In genomic region chr20:62970307-62971210, GRCh38 we compare ENCODE assay signal across 2 cellular contexts.
TF ChIP-seq lines count a peak whose summit lies in the region.

No MANE protein-coding gene starts in this region.

TF ChIP-seq in H1, 55 proteins besides CTCF, POLR2A, EP300 and RAD21:
- TF ChIP-seq RFX5 (IDR thresholded peaks at IDR 0.05; ENCODE audit: borderline replicate concordance, low read depth, low read length) (no peak), SIN3A (conservative IDR thresholded peaks at IDR 0.05 in 1 of 2, IDR thresholded peaks at IDR 0.05 in 1 of 2; ENCODE audit: low read depth in 1 of 2, low read length in 2 of 2) (no peak), TAF1 (IDR thresholded peaks at IDR 0.05; ENCODE audit: low read depth, low read length) (no peak), CREB1 (IDR thresholded peaks at IDR 0.05) (no peak), SIX5 (IDR thresholded peaks at IDR 0.05; ENCODE audit: low read depth, low read length) (no peak), CHD1 (IDR thresholded peaks at IDR 0.05; ENCODE audit: low read depth, low read length) (no peak), RBBP5 (IDR thresholded peaks at IDR 0.05; ENCODE audit: borderline replicate concordance, low read depth, low read length) (no peak), ASH2L (IDR thresholded peaks at IDR 0.05; ENCODE audit: low read length) (no peak), TCF12 (IDR thresholded peaks at IDR 0.05; ENCODE audit: low read depth, low read length) (no peak), SIRT6 (IDR thresholded peaks at IDR 0.05; ENCODE audit: low read length) (no peak), BRCA1 (IDR thresholded peaks at IDR 0.05; ENCODE audit: low read depth, low read length) (no peak), CBX5 (IDR thresholded peaks at IDR 0.05; ENCODE audit: low read depth, low read length) (no peak), NANOG (IDR thresholded peaks at IDR 0.05; ENCODE audit: insufficient read depth, low read depth, low read length, poor library complexity, severe bottlenecking) (no peak), SUZ12 (IDR thresholded peaks at IDR 0.05; ENCODE audit: low read length) (no peak), USF2 (IDR thresholded peaks at IDR 0.05; ENCODE audit: low read length) (no peak), TAF7 (optimal IDR thresholded peaks at IDR 0.05; ENCODE audit: borderline replicate concordance, low read depth, low read length) (no peak)
- TF ChIP-seq, protein P1, sequence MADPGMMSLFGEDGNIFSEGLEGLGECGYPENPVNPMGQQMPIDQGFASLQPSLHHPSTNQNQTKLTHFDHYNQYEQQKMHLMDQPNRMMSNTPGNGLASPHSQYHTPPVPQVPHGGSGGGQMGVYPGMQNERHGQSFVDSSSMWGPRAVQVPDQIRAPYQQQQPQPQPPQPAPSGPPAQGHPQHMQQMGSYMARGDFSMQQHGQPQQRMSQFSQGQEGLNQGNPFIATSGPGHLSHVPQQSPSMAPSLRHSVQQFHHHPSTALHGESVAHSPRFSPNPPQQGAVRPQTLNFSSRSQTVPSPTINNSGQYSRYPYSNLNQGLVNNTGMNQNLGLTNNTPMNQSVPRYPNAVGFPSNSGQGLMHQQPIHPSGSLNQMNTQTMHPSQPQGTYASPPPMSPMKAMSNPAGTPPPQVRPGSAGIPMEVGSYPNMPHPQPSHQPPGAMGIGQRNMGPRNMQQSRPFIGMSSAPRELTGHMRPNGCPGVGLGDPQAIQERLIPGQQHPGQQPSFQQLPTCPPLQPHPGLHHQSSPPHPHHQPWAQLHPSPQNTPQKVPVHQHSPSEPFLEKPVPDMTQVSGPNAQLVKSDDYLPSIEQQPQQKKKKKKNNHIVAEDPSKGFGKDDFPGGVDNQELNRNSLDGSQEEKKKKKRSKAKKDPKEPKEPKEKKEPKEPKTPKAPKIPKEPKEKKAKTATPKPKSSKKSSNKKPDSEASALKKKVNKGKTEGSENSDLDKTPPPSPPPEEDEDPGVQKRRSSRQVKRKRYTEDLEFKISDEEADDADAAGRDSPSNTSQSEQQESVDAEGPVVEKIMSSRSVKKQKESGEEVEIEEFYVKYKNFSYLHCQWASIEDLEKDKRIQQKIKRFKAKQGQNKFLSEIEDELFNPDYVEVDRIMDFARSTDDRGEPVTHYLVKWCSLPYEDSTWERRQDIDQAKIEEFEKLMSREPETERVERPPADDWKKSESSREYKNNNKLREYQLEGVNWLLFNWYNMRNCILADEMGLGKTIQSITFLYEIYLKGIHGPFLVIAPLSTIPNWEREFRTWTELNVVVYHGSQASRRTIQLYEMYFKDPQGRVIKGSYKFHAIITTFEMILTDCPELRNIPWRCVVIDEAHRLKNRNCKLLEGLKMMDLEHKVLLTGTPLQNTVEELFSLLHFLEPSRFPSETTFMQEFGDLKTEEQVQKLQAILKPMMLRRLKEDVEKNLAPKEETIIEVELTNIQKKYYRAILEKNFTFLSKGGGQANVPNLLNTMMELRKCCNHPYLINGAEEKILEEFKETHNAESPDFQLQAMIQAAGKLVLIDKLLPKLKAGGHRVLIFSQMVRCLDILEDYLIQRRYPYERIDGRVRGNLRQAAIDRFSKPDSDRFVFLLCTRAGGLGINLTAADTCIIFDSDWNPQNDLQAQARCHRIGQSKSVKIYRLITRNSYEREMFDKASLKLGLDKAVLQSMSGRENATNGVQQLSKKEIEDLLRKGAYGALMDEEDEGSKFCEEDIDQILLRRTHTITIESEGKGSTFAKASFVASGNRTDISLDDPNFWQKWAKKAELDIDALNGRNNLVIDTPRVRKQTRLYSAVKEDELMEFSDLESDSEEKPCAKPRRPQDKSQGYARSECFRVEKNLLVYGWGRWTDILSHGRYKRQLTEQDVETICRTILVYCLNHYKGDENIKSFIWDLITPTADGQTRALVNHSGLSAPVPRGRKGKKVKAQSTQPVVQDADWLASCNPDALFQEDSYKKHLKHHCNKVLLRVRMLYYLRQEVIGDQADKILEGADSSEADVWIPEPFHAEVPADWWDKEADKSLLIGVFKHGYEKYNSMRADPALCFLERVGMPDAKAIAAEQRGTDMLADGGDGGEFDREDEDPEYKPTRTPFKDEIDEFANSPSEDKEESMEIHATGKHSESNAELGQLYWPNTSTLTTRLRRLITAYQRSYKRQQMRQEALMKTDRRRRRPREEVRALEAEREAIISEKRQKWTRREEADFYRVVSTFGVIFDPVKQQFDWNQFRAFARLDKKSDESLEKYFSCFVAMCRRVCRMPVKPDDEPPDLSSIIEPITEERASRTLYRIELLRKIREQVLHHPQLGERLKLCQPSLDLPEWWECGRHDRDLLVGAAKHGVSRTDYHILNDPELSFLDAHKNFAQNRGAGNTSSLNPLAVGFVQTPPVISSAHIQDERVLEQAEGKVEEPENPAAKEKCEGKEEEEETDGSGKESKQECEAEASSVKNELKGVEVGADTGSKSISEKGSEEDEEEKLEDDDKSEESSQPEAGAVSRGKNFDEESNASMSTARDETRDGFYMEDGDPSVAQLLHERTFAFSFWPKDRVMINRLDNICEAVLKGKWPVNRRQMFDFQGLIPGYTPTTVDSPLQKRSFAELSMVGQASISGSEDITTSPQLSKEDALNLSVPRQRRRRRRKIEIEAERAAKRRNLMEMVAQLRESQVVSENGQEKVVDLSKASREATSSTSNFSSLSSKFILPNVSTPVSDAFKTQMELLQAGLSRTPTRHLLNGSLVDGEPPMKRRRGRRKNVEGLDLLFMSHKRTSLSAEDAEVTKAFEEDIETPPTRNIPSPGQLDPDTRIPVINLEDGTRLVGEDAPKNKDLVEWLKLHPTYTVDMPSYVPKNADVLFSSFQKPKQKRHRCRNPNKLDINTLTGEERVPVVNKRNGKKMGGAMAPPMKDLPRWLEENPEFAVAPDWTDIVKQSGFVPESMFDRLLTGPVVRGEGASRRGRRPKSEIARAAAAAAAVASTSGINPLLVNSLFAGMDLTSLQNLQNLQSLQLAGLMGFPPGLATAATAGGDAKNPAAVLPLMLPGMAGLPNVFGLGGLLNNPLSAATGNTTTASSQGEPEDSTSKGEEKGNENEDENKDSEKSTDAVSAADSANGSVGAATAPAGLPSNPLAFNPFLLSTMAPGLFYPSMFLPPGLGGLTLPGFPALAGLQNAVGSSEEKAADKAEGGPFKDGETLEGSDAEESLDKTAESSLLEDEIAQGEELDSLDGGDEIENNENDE (IDR thresholded peaks at IDR 0.05; ENCODE audit: insufficient replicate concordance, low read length): no peak

TF ChIP-seq in SK-N-SH, 30 proteins besides CTCF, POLR2A, EP300 and RAD21:
- TF ChIP-seq FOXM1 (IDR thresholded peaks at IDR 0.05; ENCODE audit: low read depth) (no peak), GATA2 (CRISPR knock-in tag; IDR thresholded peaks at IDR 0.05) (no peak), TEAD4 (IDR thresholded peaks at IDR 0.05; ENCODE audit: borderline replicate concordance, insufficient read depth) (no peak), IRF3 (IDR thresholded peaks at IDR 0.05; ENCODE audit: low read depth, low read length) (no peak), TCF12 (IDR thresholded peaks at IDR 0.05) (no peak), USF1 (IDR thresholded peaks at IDR 0.05; ENCODE audit: borderline replicate concordance, low read depth) (no peak), JUND (IDR thresholded peaks at IDR 0.05) (no peak), POLR2AphosphoS5 (IDR thresholded peaks at IDR 0.05; ENCODE audit: low read depth, low read length) (no peak), RCOR1 (IDR thresholded peaks at IDR 0.05; ENCODE audit: low read length) (no peak), ELF1 (IDR thresholded peaks at IDR 0.05) (no peak), TAF1 (IDR thresholded peaks at IDR 0.05; ENCODE audit: borderline replicate concordance, low read depth, low read length) (no peak), SMC3 (IDR thresholded peaks at IDR 0.05; ENCODE audit: low read depth, low read length) (no peak), USF2 (IDR thresholded peaks at IDR 0.05; ENCODE audit: borderline replicate concordance, low read depth, low read length) (no peak), MXI1 (IDR thresholded peaks at IDR 0.05; ENCODE audit: low read depth, low read length) (no peak), FOSL2 (IDR thresholded peaks at IDR 0.05; ENCODE audit: borderline replicate concordance, low read depth) (no peak), FOXJ3 (CRISPR knock-in tag; IDR thresholded peaks at IDR 0.05) (no peak), NFIC (IDR thresholded peaks at IDR 0.05; ENCODE audit: borderline replicate concordance) (no peak)
- TF ChIP-seq, protein P2, sequence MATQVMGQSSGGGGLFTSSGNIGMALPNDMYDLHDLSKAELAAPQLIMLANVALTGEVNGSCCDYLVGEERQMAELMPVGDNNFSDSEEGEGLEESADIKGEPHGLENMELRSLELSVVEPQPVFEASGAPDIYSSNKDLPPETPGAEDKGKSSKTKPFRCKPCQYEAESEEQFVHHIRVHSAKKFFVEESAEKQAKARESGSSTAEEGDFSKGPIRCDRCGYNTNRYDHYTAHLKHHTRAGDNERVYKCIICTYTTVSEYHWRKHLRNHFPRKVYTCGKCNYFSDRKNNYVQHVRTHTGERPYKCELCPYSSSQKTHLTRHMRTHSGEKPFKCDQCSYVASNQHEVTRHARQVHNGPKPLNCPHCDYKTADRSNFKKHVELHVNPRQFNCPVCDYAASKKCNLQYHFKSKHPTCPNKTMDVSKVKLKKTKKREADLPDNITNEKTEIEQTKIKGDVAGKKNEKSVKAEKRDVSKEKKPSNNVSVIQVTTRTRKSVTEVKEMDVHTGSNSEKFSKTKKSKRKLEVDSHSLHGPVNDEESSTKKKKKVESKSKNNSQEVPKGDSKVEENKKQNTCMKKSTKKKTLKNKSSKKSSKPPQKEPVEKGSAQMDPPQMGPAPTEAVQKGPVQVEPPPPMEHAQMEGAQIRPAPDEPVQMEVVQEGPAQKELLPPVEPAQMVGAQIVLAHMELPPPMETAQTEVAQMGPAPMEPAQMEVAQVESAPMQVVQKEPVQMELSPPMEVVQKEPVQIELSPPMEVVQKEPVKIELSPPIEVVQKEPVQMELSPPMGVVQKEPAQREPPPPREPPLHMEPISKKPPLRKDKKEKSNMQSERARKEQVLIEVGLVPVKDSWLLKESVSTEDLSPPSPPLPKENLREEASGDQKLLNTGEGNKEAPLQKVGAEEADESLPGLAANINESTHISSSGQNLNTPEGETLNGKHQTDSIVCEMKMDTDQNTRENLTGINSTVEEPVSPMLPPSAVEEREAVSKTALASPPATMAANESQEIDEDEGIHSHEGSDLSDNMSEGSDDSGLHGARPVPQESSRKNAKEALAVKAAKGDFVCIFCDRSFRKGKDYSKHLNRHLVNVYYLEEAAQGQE (IDR thresholded peaks at IDR 0.05; ENCODE audit: low read depth, low read length): no peak
- TF ChIP-seq, protein P3, sequence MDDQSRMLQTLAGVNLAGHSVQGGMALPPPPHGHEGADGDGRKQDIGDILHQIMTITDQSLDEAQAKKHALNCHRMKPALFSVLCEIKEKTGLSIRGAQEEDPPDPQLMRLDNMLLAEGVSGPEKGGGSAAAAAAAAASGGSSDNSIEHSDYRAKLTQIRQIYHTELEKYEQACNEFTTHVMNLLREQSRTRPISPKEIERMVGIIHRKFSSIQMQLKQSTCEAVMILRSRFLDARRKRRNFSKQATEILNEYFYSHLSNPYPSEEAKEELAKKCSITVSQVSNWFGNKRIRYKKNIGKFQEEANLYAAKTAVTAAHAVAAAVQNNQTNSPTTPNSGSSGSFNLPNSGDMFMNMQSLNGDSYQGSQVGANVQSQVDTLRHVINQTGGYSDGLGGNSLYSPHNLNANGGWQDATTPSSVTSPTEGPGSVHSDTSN (IDR thresholded peaks at IDR 0.05): no peak
- TF ChIP-seq, protein P4, sequence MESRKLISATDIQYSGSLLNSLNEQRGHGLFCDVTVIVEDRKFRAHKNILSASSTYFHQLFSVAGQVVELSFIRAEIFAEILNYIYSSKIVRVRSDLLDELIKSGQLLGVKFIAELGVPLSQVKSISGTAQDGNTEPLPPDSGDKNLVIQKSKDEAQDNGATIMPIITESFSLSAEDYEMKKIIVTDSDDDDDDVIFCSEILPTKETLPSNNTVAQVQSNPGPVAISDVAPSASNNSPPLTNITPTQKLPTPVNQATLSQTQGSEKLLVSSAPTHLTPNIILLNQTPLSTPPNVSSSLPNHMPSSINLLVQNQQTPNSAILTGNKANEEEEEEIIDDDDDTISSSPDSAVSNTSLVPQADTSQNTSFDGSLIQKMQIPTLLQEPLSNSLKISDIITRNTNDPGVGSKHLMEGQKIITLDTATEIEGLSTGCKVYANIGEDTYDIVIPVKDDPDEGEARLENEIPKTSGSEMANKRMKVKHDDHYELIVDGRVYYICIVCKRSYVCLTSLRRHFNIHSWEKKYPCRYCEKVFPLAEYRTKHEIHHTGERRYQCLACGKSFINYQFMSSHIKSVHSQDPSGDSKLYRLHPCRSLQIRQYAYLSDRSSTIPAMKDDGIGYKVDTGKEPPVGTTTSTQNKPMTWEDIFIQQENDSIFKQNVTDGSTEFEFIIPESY (IDR thresholded peaks at IDR 0.05; ENCODE audit: borderline replicate concordance, low read depth): no peak
